Comparison of ENCODE assay signal across 30 cellular contexts in the genomic region with DNA sequence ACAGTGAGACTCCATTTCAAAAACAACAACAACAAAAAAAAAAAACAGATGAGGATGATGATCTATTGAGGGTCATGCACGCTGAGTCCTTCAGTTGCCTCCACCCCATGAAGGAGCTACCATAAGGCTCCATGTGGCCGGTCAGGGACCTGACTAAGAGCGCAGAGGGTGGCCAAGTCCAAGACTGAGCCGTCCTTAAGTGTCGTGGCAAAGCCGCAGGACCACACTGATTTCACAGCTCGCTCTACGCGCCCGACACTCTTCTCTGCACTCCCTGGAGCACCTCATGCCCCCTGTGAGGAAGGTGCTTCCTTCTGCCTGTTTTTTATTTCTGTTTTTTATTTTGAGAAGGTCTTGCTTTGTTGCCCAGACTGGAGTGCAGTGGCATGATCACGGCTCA. TPM values are rescaled to one million over a fixed set of nuclear protein-coding genes. Genes with fewer than 3 reads are reported as not detected.
"Had no signal": no experiment of that assay in that cellular context is flagged by ENCODE, and none has a peak within 500 bp of the region (broad histone marks: within the 10 kb centered on the region; RNA-seq: fewer than 3 reads in every experiment).

No MANE protein-coding gene starts in this region.

- H3K27ac ChIP-seq: ascending aorta, breast epithelium, KMS-11, PC-9, RWPE1, VCaP had no signal

- DNase-seq: activated CD4-positive, alpha-beta T cell treated with anti-CD3 and anti-CD28 coated beads, Interleukin-2, amount 10 ng/mL, durations not matched to agents 24 days and 14 days; activated CD4-positive, alpha-beta T cell treated with anti-CD3 and anti-CD28 coated beads, Interleukin-2, amount 50 U/mL, for 4 hours; activated CD8-positive, alpha-beta T cell treated with anti-CD3 and anti-CD28 coated beads for 36 hours; activated gamma-delta T cell; activated naive CD4-positive, alpha-beta T cell treated with Interleukin-2 at 50 U/mL for 16 hours; activated naive CD8-positive, alpha-beta T cell treated with anti-CD3 and anti-CD28 coated beads, Interleukin-2, amount 10 ng/mL, durations not matched to agents 7 days and 5 days; activated T-cell treated with anti-CD3 and anti-CD28 coated beads, Interleukin-2, amount 50 U/mL, for 24 hours; amygdala; NCI-H1092 treated with DMSO at 0.1 percent for 48 hours; NCI-H1417; NCI-H146; NCI-H187; NCI-H2029 treated with DMSO at 0.1 percent for 48 hours; NCI-H2107; NCI-H2171; NCI-H510A; NCI-H526; NCI-H748 treated with DMSO at 0.1 percent for 48 hours; SIG-M5; T-cell; T-helper 2 cell; T-helper 9 cell had no signal

RNA-seq across cellular contexts. Expression of a gene that starts 12.3 kb away (rescaled TPM):
- total RNA-seq: LHCN-M2 had no signal

RNA-seq across cellular contexts. Expression of a gene that starts 45.5 kb away (rescaled TPM):
- total RNA-seq: activated naive CD8-positive, alpha-beta T cell treated with anti-CD3 and anti-CD28 coated beads, Interleukin-2, amount 10 ng/mL, durations not matched to agents 7 days and 5 days; OCI-LY7 had no signal
